10 cellular contexts compared by ENCODE assay signal in the genomic region with DNA sequence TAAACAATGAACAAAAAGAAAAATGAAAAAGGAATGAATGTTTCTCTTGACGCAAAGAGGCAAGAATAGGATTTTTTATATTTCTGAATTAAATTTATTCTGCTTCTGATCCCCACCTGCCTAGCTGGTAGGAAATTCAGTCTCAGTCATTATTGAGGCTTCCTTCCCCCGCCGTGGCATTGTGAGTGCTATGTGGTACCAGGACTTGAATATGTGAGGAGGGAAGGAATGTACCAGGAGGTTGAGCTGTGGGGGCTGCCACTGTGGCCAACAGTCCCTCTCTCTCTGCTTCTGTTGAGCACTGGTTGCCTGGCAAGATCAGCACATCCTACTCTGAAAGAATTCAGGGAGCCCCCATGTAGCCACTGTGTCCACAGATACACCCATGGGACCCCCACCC.
A peak's percentile ranks its signal among the peaks of the same experiment; 100 is the strongest.
DNase-seq lines count a peak whose midpoint lies in the region; ATAC-seq and TF ChIP-seq lines count a peak whose summit lies in the region.
"Had no signal": no experiment of that assay in that cellular context is flagged by ENCODE, and none has a peak within 500 bp of the region (broad histone marks: within the 10 kb centered on the region; RNA-seq: fewer than 3 reads in every experiment).

No MANE protein-coding gene starts in this region.

- H3K27ac Mint-ChIP-seq in T-helper 1 cell treated with Interleukin-12 subunit alpha and Interleukin-12 subunit beta and Interleukin-4 antibody, amounts not matched to agents 30 μg/mL and 1 μg/mL, for 36 hours: peak overlapping the region; percentile 80

- no peaks in the 10 kb centered on the region for H3K27me3 ChIP-seq in psoas muscle (ENCODE audit: insufficient read depth in 3 of 3, low read length in 2 of 3)

- no peaks in the 10 kb centered on the region for H3K9me3 Mint-ChIP-seq in T-helper 1 cell treated with Interleukin-12 subunit alpha and Interleukin-12 subunit beta and Interleukin-4 antibody, amounts not matched to agents 30 μg/mL and 1 μg/mL, for 36 hours
- H3K9me3 Mint-ChIP-seq: brain had no signal

- TF ChIP-seq CTCF in choroid plexus epithelial cell (conservative IDR thresholded peaks at IDR 0.05; ENCODE audit: low read depth, low read length) (no peak), psoas muscle (IDR thresholded peaks at IDR 0.05) (no peak)

- DNase-seq in T-helper 1 cell: no peak
- DNase-seq in M059J (ENCODE audit: low read depth): peak; percentile 33
- peak; percentile 24 for DNase-seq in choroid plexus epithelial cell (ENCODE audit: low read depth)
- DNase-seq in psoas muscle: no peak
- DNase-seq in NOMO-1 treated with DMSO at 0.1 percent for 48 hours (lab: John Stamatoyannopoulos, UW; ENCODE audit: unreplicated experiment): no peak
- no peak for DNase-seq in NCI-H187 treated with DMSO at 0.1 percent for 48 hours (lab: John Stamatoyannopoulos, UW)
- no peak for DNase-seq in cerebellar cortex (ENCODE audit: low spot score)
- DNase-seq: NCI-H2227 treated with DMSO at 0.1 percent for 48 hours had no signal

- peak overlapping the region; percentile 86 for H3K27ac ChIP-seq in psoas muscle

- no peaks in the 10 kb centered on the region for H3K36me3 Mint-ChIP-seq in T-helper 1 cell treated with Interleukin-12 subunit alpha and Interleukin-12 subunit beta and Interleukin-4 antibody, amounts not matched to agents 30 μg/mL and 1 μg/mL, for 36 hours (ENCODE audit: low read depth)
- H3K36me3 Mint-ChIP-seq: brain had no signal

- peak in 1 of 4 donors; percentile 21 for ATAC-seq in psoas muscle

- H3K27me3 Mint-ChIP-seq in T-helper 1 cell treated with Interleukin-12 subunit alpha and Interleukin-12 subunit beta and Interleukin-4 antibody, amounts not matched to agents 30 μg/mL and 1 μg/mL, for 36 hours (ENCODE audit: low read depth): no peaks in the 10 kb centered on the region

- intact Hi-C loops in psoas muscle (cut with DNase I): loop anchor here (2.0 to 10.0 kb wide), 3 partner anchors 240 to 663 kb away; no protein-coding TSS in a partner anchor

- H3K4me3 ChIP-seq in choroid plexus epithelial cell (ENCODE audit: low read depth, low read length): no peak overlapping the region
- peak overlapping the region; percentile 22 for H3K4me3 ChIP-seq in psoas muscle

- peak overlapping the region; percentile 52 for H3K4me3 Mint-ChIP-seq in T-helper 1 cell treated with Interleukin-12 subunit alpha and Interleukin-12 subunit beta and Interleukin-4 antibody, amounts not matched to agents 30 μg/mL and 1 μg/mL, for 36 hours

- no peaks in the 10 kb centered on the region for H3K36me3 ChIP-seq in psoas muscle (ENCODE audit: insufficient read depth in 1 of 2, low read depth in 1 of 2)

- 63 to 74% (median 65%) methylated on average over 3 of the region's 3 CpGs for WGBS in psoas muscle, 3 donors

- H3K4me1 Mint-ChIP-seq in T-helper 1 cell treated with Interleukin-12 subunit alpha and Interleukin-12 subunit beta and Interleukin-4 antibody, amounts not matched to agents 30 μg/mL and 1 μg/mL, for 36 hours (ENCODE audit: low read depth): peaks cover 50% of the 10 kb centered on the region

- no peaks in the 10 kb centered on the region for H3K9me3 ChIP-seq in psoas muscle

- H3K4me1 ChIP-seq in psoas muscle: peaks cover 47% of the 10 kb centered on the region

Comparison
In these comparisons a context has a peak if more than half of its experiments do, and no peak if none do; other contexts are left out.
1. DNase-seq: peak in M059J (single experiment) and choroid plexus epithelial cell (single experiment); none in T-helper 1 cell (0 of 5), psoas muscle (0 of 2), NOMO-1 treated with DMSO at 0.1 percent for 48 hours (single experiment), NCI-H187 treated with DMSO at 0.1 percent for 48 hours (single experiment) and cerebellar cortex (single experiment).